ENCODE assay signal across 19 cellular contexts in genomic region chrX:13024911-13025454, GRCh38. TPM values are rescaled to one million over a fixed set of nuclear protein-coding genes. Genes with fewer than 3 reads are reported as not detected.
A peak's percentile ranks its signal among the peaks of the same experiment; 100 is the strongest.
DNase-seq lines count a peak whose midpoint lies in the region; ATAC-seq and TF ChIP-seq lines count a peak whose summit lies in the region.
"Had no signal": no experiment of that assay in that cellular context is flagged by ENCODE, and none has a peak within 500 bp of the region (broad histone marks: within the 10 kb centered on the region; RNA-seq: fewer than 3 reads in every experiment).

No MANE protein-coding gene starts in this region.

- peaks cover 6% of the 10 kb centered on the region for H3K4me1 ChIP-seq in mesodermal cell (ENCODE audit: control insufficient read depth, insufficient read depth, low read length, poor library complexity, severe bottlenecking)

- no peaks in the 10 kb centered on the region for H3K36me3 ChIP-seq in mesodermal cell (ENCODE audit: control insufficient read depth, insufficient read depth, low read length)
- H3K36me3 ChIP-seq: gastroesophageal sphincter had no signal

- no peaks in the 10 kb centered on the region for H3K27me3 ChIP-seq in CD4-positive, alpha-beta T cell (ENCODE audit: control insufficient read depth, insufficient read depth, low read length)
- H3K27me3 ChIP-seq: gastroesophageal sphincter had no signal

- H3K9me3 Mint-ChIP-seq in CD4-positive, alpha-beta T cell, result no peaks in the 10 kb centered on the region
- H3K9me3 Mint-ChIP-seq in Calu3 (ENCODE audit: low read depth, unreplicated experiment), result peaks cover 5% of the 10 kb centered on the region
- peaks cover 3% of the 10 kb centered on the region for H3K9me3 Mint-ChIP-seq in activated T-helper 17 cell treated with anti-CD3 and anti-CD28 coated beads, Interleukin-2, amount 50 U/mL, for 72 hours
- H3K9me3 Mint-ChIP-seq: brain had no signal

- ATAC-seq in CD4-positive, alpha-beta T cell (ENCODE audit: poor library complexity), result no peak
- ATAC-seq in activated T-helper 17 cell treated with anti-CD3 and anti-CD28 coated beads, Interleukin-2, amount 50 U/mL, for 72 hours (replicated peaks), result no peak
- ATAC-seq: activated CD8-positive, alpha-beta memory T cell treated with anti-CD3 and anti-CD28 coated beads, Interleukin-2, amount 10 ng/mL, durations not matched to agents 7 days and 5 days; gastroesophageal sphincter; left ventricle myocardium superior had no signal

- H3K4me1 Mint-ChIP-seq in CD4-positive, alpha-beta T cell (ENCODE audit: low read depth), result peaks cover 71% of the 10 kb centered on the region
- peaks cover 40% of the 10 kb centered on the region for H3K4me1 Mint-ChIP-seq in Calu3 (ENCODE audit: low read depth, unreplicated experiment)
- peaks cover 22% of the 10 kb centered on the region for H3K4me1 Mint-ChIP-seq in activated T-helper 17 cell treated with anti-CD3 and anti-CD28 coated beads, Interleukin-2, amount 50 U/mL, for 72 hours

- no peak for TF ChIP-seq CTCF in CD4-positive, alpha-beta T cell (IDR thresholded peaks at IDR 0.05)
- no peak for TF ChIP-seq CTCF in Calu3 (IDR thresholded peaks at IDR 0.05; ENCODE audit: unreplicated experiment)

- H3K27me3 Mint-ChIP-seq in CD4-positive, alpha-beta T cell, result no peaks in the 10 kb centered on the region
- no peaks in the 10 kb centered on the region for H3K27me3 Mint-ChIP-seq in Calu3 (ENCODE audit: unreplicated experiment)
- no peaks in the 10 kb centered on the region for H3K27me3 Mint-ChIP-seq in activated T-helper 17 cell treated with anti-CD3 and anti-CD28 coated beads, Interleukin-2, amount 50 U/mL, for 72 hours
- H3K27me3 Mint-ChIP-seq: activated CD8-positive, alpha-beta memory T cell treated with anti-CD3 and anti-CD28 coated beads, Interleukin-2, amount 10 ng/mL, durations not matched to agents 7 days and 5 days; brain; progenitor cell of endocrine pancreas had no signal

- no peak overlapping the region for H3K27ac ChIP-seq in CD4-positive, alpha-beta T cell (ENCODE audit: low read depth, low read length)
- H3K27ac ChIP-seq in mesodermal cell (ENCODE audit: low read depth, low read length, severe bottlenecking), result peak overlapping the region; percentile 64
- H3K27ac ChIP-seq: gastroesophageal sphincter, VCaP had no signal

- H3K9me3 ChIP-seq in CD4-positive, alpha-beta T cell (ENCODE audit: control insufficient read depth, low read length), result no peaks in the 10 kb centered on the region
- H3K9me3 ChIP-seq in mesodermal cell (ENCODE audit: control insufficient read depth, low read length), result no peaks in the 10 kb centered on the region
- H3K9me3 ChIP-seq: gastroesophageal sphincter had no signal

- no peak for DNase-seq in CD4-positive, alpha-beta T cell
- DNase-seq in Calu3 (no peak), HK-2 (ENCODE audit: unreplicated experiment) (no peak), posterior vena cava (ENCODE audit: low spot score) (no peak), NCI-H187 (lab: John Stamatoyannopoulos, UW) (no peak)
- DNase-seq: activated CD8-positive, alpha-beta memory T cell treated with anti-CD3 and anti-CD28 coated beads, Interleukin-2, amount 10 ng/mL, durations not matched to agents 7 days and 5 days; AML-193; KBM-7; left ventricle myocardium superior; stimulated activated CD4-positive, alpha-beta T cell treated with anti-CD3 and anti-CD28 coated beads, Interleukin-4, amount 100 ng/mL, for 24 hours had no signal

- 0 to 84% methylated on average over 1 to 4 of the region's 8 CpGs for WGBS in mesodermal cell (ENCODE audit: insufficient coverage in 2 of 2), 2 experiments

- POLR2A ChIA-PET in CD4-positive, alpha-beta T cell (lab: Charles Lee), result interaction anchor here (1.0 to 11.6 kb wide), 8 partner anchors 11 to 66 kb away, joined by 3 to 184 read pairs (median 7); partner anchors contain the start of gene TMSB4X

- H3K36me3 Mint-ChIP-seq in CD4-positive, alpha-beta T cell (ENCODE audit: low read depth), result no peaks in the 10 kb centered on the region
- peaks cover 3% of the 10 kb centered on the region for H3K36me3 Mint-ChIP-seq in Calu3 (ENCODE audit: insufficient read depth, unreplicated experiment)
- H3K36me3 Mint-ChIP-seq in activated T-helper 17 cell treated with anti-CD3 and anti-CD28 coated beads, Interleukin-2, amount 50 U/mL, for 72 hours (ENCODE audit: low read depth), result no peaks in the 10 kb centered on the region
- H3K36me3 Mint-ChIP-seq: activated CD8-positive, alpha-beta memory T cell treated with anti-CD3 and anti-CD28 coated beads, Interleukin-2, amount 10 ng/mL, durations not matched to agents 7 days and 5 days; brain had no signal

- intact Hi-C loops in CD4-positive, alpha-beta T cell (cut with DNase I, micrococcal nuclease), result loop anchor here in 1 of 2 experiments (5.0 kb wide), 1 partner anchor 462 kb away; no protein-coding TSS in a partner anchor
- intact Hi-C loops in Calu3 (cut with micrococcal nuclease; ENCODE audit: unreplicated experiment), result loop anchor here (10.0 kb wide), 1 partner anchor 60 kb away; no protein-coding TSS in a partner anchor
- intact Hi-C loops in posterior vena cava (cut with DNase I), result no loop called here

- H3K4me3 Mint-ChIP-seq in CD4-positive, alpha-beta T cell, result peak overlapping the region; percentile 34
- H3K4me3 Mint-ChIP-seq in Calu3 (ENCODE audit: low read depth, unreplicated experiment), result no peak overlapping the region
- H3K4me3 Mint-ChIP-seq in activated T-helper 17 cell treated with anti-CD3 and anti-CD28 coated beads, Interleukin-2, amount 50 U/mL, for 72 hours, result peak overlapping the region; percentile 85
- H3K4me3 Mint-ChIP-seq: activated CD8-positive, alpha-beta memory T cell treated with anti-CD3 and anti-CD28 coated beads, Interleukin-2, amount 10 ng/mL, durations not matched to agents 7 days and 5 days; brain had no signal

- H3K27ac Mint-ChIP-seq in CD4-positive, alpha-beta T cell, result peak overlapping the region; percentile 98
- H3K27ac Mint-ChIP-seq in Calu3 (ENCODE audit: unreplicated experiment), result peak overlapping the region; percentile 78
- peak overlapping the region; percentile 97 for H3K27ac Mint-ChIP-seq in activated T-helper 17 cell treated with anti-CD3 and anti-CD28 coated beads, Interleukin-2, amount 50 U/mL, for 72 hours

- no peak overlapping the region for H3K4me3 ChIP-seq in mesodermal cell (ENCODE audit: extremely low read depth, insufficient read depth, low read length, poor library complexity, severe bottlenecking)
- H3K4me3 ChIP-seq: gastroesophageal sphincter, skin epidermis had no signal

- CTCF ChIA-PET in CD4-positive, alpha-beta T cell (lab: Charles Lee), result interaction anchor here (1.0 to 2.3 kb wide), 2 partner anchors 78 kb away, joined by 3 to 11 read pairs; no protein-coding TSS in a partner anchor
- CTCF ChIA-PET in Calu3 (lab: Charles Lee), result no interaction called here

- BruUV-seq in Calu3 (replicated peaks; lab: Mats Ljungman, UMichigan), result no TSS peak

RNA-seq across cellular contexts. Expression of gene FAM9C, which starts 19.4 kb away (rescaled TPM):
- not detected for total RNA-seq in CD4-positive, alpha-beta T cell
- total RNA-seq in Calu3 (2022), result not detected in 2 replicates
- under 1 TPM in 1 of 2 donors, not detected in 1; 0.21 TPM for total RNA-seq in activated T-helper 17 cell treated with anti-CD3 and anti-CD28 coated beads, Interleukin-2, amount 50 U/mL, for 72 hours
- not detected for polyA plus RNA-seq in mesodermal cell (2013, experiment 1 of 2)
- polyA plus RNA-seq in mesodermal cell (2013, experiment 2 of 2), result not detected
- total RNA-seq in posterior vena cava, result under 1 TPM in 1 of 2 donors, not detected in 1; 0.19 TPM
- total RNA-seq: activated CD8-positive, alpha-beta memory T cell treated with anti-CD3 and anti-CD28 coated beads, Interleukin-2, amount 10 ng/mL, durations not matched to agents 7 days and 5 days; gastroesophageal sphincter; H1; progenitor cell of endocrine pancreas had no signal
- polyA plus RNA-seq: esophagus, H1 had no signal

RNA-seq across cellular contexts. Expression of gene TMSB4X, which starts 50.1 kb away (rescaled TPM):
- total RNA-seq in CD4-positive, alpha-beta T cell, result 1,000 to 10,000 TPM; 2,621 to 2,738 TPM
- total RNA-seq in Calu3 (2022), result 5,274 and 5,368 TPM in 2 replicates
- total RNA-seq in activated T-helper 17 cell treated with anti-CD3 and anti-CD28 coated beads, Interleukin-2, amount 50 U/mL, for 72 hours, result 1,000 to 10,000 TPM; 6,631 to 7,873 TPM
- polyA plus RNA-seq in mesodermal cell (2013, experiment 1 of 2), result 2,997 TPM
- polyA plus RNA-seq in mesodermal cell (2013, experiment 2 of 2), result 3,008 TPM
- 1,000 to 10,000 TPM; 3,954 to 4,090 TPM for total RNA-seq in posterior vena cava
